ENCODE assay signal across 1 cellular context in the genomic region with DNA sequence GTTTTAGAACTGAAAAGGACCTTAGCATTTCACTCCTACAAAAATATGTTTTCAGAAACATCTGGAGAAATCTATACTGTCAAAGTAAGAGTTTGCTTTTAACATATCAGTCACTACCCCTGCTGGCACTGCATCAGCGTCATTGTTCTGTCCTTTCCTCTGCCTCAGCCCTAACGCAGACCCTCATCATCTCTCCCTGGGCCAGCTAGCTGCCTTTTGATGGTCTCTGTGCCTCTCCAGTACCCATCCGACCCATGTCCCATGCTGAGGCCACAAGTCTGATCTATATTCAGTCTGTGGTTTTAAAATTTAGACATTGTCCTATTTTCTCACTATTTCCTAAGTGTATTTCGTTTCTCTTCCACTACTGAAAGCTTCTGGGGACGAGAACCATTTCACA.
TF ChIP-seq lines count a peak whose summit lies in the region.

No MANE protein-coding gene starts in this region.

TF ChIP-seq in GM23338, 12 proteins besides CTCF, POLR2A, EP300 and RAD21 (continued from another document):
- TF ChIP-seq, protein P1, sequence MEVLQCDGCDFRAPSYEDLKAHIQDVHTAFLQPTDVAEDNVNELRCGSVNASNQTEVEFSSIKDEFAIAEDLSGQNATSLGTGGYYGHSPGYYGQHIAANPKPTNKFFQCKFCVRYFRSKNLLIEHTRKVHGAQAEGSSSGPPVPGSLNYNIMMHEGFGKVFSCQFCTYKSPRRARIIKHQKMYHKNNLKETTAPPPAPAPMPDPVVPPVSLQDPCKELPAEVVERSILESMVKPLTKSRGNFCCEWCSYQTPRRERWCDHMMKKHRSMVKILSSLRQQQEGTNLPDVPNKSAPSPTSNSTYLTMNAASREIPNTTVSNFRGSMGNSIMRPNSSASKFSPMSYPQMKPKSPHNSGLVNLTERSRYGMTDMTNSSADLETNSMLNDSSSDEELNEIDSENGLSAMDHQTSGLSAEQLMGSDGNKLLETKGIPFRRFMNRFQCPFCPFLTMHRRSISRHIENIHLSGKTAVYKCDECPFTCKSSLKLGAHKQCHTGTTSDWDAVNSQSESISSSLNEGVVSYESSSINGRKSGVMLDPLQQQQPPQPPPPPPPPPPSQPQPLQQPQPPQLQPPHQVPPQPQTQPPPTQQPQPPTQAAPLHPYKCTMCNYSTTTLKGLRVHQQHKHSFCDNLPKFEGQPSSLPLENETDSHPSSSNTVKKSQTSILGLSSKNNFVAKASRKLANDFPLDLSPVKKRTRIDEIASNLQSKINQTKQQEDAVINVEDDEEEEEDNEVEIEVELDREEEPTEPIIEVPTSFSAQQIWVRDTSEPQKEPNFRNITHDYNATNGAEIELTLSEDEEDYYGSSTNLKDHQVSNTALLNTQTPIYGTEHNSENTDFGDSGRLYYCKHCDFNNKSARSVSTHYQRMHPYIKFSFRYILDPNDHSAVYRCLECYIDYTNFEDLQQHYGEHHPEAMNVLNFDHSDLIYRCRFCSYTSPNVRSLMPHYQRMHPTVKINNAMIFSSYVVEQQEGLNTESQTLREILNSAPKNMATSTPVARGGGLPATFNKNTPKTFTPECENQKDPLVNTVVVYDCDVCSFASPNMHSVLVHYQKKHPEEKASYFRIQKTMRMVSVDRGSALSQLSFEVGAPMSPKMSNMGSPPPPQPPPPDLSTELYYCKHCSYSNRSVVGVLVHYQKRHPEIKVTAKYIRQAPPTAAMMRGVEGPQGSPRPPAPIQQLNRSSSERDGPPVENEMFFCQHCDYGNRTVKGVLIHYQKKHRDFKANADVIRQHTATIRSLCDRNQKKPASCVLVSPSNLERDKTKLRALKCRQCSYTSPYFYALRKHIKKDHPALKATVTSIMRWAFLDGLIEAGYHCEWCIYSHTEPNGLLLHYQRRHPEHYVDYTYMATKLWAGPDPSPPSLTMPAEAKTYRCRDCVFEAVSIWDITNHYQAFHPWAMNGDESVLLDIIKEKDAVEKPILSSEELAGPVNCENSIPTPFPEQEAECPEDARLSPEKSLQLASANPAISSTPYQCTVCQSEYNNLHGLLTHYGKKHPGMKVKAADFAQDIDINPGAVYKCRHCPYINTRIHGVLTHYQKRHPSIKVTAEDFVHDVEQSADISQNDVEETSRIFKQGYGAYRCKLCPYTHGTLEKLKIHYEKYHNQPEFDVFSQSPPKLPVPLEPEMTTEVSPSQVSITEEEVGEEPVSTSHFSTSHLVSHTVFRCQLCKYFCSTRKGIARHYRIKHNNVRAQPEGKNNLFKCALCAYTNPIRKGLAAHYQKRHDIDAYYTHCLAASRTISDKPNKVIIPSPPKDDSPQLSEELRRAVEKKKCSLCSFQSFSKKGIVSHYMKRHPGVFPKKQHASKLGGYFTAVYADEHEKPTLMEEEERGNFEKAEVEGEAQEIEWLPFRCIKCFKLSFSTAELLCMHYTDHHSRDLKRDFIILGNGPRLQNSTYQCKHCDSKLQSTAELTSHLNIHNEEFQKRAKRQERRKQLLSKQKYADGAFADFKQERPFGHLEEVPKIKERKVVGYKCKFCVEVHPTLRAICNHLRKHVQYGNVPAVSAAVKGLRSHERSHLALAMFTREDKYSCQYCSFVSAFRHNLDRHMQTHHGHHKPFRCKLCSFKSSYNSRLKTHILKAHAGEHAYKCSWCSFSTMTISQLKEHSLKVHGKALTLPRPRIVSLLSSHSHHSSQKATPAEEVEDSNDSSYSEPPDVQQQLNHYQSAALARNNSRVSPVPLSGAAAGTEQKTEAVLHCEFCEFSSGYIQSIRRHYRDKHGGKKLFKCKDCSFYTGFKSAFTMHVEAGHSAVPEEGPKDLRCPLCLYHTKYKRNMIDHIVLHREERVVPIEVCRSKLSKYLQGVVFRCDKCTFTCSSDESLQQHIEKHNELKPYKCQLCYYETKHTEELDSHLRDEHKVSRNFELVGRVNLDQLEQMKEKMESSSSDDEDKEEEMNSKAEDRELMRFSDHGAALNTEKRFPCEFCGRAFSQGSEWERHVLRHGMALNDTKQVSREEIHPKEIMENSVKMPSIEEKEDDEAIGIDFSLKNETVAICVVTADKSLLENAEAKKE (CRISPR knock-in tag; IDR thresholded peaks at IDR 0.05): no peak
- TF ChIP-seq NANOG (IDR thresholded peaks at IDR 0.05; ENCODE audit: borderline replicate concordance) (no peak), STAT1 (IDR thresholded peaks at IDR 0.05; ENCODE audit: unreplicated experiment) (no peak), JUNB (IDR thresholded peaks at IDR 0.05; ENCODE audit: unreplicated experiment) (no peak), EZH2 (IDR thresholded peaks at IDR 0.05; ENCODE audit: low read depth, unreplicated experiment) (no peak), ZNF114 (CRISPR knock-in tag; IDR thresholded peaks at IDR 0.05) (no peak), EZH2phosphoT487 (IDR thresholded peaks at IDR 0.05; ENCODE audit: unreplicated experiment) (no peak), POLR2AphosphoS5 (IDR thresholded peaks at IDR 0.05; ENCODE audit: low read depth) (no peak)
- TF ChIP-seq, protein P2, sequence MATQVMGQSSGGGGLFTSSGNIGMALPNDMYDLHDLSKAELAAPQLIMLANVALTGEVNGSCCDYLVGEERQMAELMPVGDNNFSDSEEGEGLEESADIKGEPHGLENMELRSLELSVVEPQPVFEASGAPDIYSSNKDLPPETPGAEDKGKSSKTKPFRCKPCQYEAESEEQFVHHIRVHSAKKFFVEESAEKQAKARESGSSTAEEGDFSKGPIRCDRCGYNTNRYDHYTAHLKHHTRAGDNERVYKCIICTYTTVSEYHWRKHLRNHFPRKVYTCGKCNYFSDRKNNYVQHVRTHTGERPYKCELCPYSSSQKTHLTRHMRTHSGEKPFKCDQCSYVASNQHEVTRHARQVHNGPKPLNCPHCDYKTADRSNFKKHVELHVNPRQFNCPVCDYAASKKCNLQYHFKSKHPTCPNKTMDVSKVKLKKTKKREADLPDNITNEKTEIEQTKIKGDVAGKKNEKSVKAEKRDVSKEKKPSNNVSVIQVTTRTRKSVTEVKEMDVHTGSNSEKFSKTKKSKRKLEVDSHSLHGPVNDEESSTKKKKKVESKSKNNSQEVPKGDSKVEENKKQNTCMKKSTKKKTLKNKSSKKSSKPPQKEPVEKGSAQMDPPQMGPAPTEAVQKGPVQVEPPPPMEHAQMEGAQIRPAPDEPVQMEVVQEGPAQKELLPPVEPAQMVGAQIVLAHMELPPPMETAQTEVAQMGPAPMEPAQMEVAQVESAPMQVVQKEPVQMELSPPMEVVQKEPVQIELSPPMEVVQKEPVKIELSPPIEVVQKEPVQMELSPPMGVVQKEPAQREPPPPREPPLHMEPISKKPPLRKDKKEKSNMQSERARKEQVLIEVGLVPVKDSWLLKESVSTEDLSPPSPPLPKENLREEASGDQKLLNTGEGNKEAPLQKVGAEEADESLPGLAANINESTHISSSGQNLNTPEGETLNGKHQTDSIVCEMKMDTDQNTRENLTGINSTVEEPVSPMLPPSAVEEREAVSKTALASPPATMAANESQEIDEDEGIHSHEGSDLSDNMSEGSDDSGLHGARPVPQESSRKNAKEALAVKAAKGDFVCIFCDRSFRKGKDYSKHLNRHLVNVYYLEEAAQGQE (IDR thresholded peaks at IDR 0.05; ENCODE audit: unreplicated experiment): no peak
